Comparison of ENCODE assay signal across 8 cellular contexts in the genomic region with DNA sequence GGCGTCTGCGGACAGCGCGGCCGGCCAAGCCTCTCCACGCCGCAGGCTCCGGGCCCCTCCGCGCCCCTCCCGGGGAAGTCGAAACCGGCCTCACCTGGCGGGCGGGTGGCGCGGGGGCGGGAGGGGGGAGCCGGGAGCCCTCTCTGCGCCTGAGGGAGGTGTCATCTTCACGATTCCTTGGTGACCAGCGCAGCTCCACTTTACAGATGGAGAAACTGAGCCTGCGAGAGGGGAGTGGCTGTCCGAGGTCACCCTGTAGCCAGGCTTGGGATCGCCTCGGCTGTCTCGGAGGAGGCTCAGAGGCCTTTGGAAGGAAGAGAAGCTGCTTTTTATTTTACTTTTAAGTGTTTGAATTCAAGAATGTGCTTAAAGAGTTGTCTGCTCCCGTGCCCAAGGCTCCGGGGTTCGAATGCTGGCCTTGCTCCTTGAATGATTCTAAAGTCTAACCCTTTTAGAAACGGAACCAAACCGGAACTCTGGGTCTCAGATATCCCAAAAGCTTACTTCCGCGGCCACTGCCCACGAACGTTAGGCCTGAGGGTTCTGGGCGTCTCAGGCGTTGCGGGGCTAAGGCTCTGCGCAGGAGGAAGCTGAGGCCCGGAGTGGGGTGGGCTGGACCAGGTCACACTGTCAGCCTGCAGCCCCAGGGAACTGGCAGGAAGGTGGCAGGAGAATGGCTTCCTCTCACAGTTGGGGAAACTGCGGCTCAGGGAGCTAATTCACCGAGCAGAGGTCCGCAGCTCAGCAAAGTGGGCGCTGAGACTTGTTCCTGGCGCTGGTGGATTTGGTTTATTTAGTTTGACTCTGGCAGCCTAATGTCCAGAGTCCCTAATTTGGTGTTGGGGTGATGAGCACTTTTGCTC. TPM values are rescaled to one million over a fixed set of nuclear protein-coding genes. Genes with fewer than 3 reads are reported as not detected.
DNase-seq lines count a peak whose midpoint lies in the region; ATAC-seq and TF ChIP-seq lines count a peak whose summit lies in the region.

No MANE protein-coding gene starts in this region.

- H3K4me3 ChIP-seq in HL-60 (replicated peaks; ENCODE audit: insufficient read depth, low read length) (no peak overlapping the region), kidney epithelial cell (ENCODE audit: low read depth, low read length) (peak overlapping the region; percentile 15), thymus (ENCODE audit: low read length) (peak overlapping the region; percentile 71), foreskin fibroblast (ENCODE audit: low read depth in 1 of 2, low read length in 2 of 2) (peak overlapping the region in 1 of 2 donors; percentile 26)

- H3K4me1 ChIP-seq in thymus (ENCODE audit: control insufficient read depth, insufficient read depth, low read length), result peaks cover 50% of the 10 kb centered on the region

- 6% methylated on average over 46 of the region's 46 CpGs for WGBS in thymus

- DNase-seq in HL-60 (ENCODE audit: low read depth in 1 of 2, low spot score in 1 of 2) (peak in 1 of 2 experiments; percentile 60), kidney epithelial cell (ENCODE audit: low read depth) (no peak), NCI-H748 (lab: John Stamatoyannopoulos, UW; ENCODE audit: unreplicated experiment) (no peak), NCI-H146 (lab: John Stamatoyannopoulos, UW) (no peak), foreskin fibroblast (no peak)
- DNase-seq in activated effector memory CD4-positive, alpha-beta T cell treated with Interleukin-2 at 50 U/mL for 16 hours, result peak; percentile 22

- H3K36me3 ChIP-seq in kidney epithelial cell (ENCODE audit: control insufficient read depth, insufficient read depth, low read length) (no peaks in the 10 kb centered on the region), thymus (ENCODE audit: control insufficient read depth, insufficient read depth) (no peaks in the 10 kb centered on the region)

- TF ChIP-seq CTCF in HL-60 (IDR thresholded peaks at IDR 0.05; ENCODE audit: insufficient read depth, low read length), result no peak
- no peak for TF ChIP-seq CTCF in kidney epithelial cell (IDR thresholded peaks at IDR 0.05; ENCODE audit: insufficient read depth, low read length, poor library complexity, severe bottlenecking)
- TF ChIP-seq CTCF in foreskin fibroblast (IDR thresholded peaks at IDR 0.05; ENCODE audit: low read depth, low read length), result no peak

- peaks cover 2% of the 10 kb centered on the region for H3K9me3 ChIP-seq in thymus (ENCODE audit: control insufficient read depth)

- peak overlapping the region; percentile 63 for H3K27ac ChIP-seq in HL-60 (replicated peaks)
- H3K27ac ChIP-seq in thymus (ENCODE audit: low read depth), result peak overlapping the region; percentile 87

- peak; percentile 23 for ATAC-seq in GM18502 (IDR thresholded peaks at IDR 0.05; ENCODE audit: poor library complexity, unreplicated experiment)

- H3K27me3 ChIP-seq in HL-60 (ENCODE audit: insufficient read depth, poor library complexity, severe bottlenecking) (no peaks in the 10 kb centered on the region), kidney epithelial cell (ENCODE audit: control insufficient read depth, insufficient read depth, low read length) (peaks cover 3% of the 10 kb centered on the region), thymus (ENCODE audit: control insufficient read depth, insufficient read depth) (no peaks in the 10 kb centered on the region)

RNA-seq across cellular contexts. Expression of a gene that starts 0.8 kb away (rescaled TPM):
- 0.89 and 1.3 TPM in 2 replicates for total RNA-seq in kidney epithelial cell
- polyA plus RNA-seq in thymus, result 31.0 TPM

RNA-seq across cellular contexts. Expression of a gene that starts 36.7 kb away (rescaled TPM):
- total RNA-seq in kidney epithelial cell, result 32.6 and 56.5 TPM in 2 replicates
- 24.8 TPM for polyA plus RNA-seq in thymus
